ENCODE assay signal across 24 cellular contexts in the genomic region with DNA sequence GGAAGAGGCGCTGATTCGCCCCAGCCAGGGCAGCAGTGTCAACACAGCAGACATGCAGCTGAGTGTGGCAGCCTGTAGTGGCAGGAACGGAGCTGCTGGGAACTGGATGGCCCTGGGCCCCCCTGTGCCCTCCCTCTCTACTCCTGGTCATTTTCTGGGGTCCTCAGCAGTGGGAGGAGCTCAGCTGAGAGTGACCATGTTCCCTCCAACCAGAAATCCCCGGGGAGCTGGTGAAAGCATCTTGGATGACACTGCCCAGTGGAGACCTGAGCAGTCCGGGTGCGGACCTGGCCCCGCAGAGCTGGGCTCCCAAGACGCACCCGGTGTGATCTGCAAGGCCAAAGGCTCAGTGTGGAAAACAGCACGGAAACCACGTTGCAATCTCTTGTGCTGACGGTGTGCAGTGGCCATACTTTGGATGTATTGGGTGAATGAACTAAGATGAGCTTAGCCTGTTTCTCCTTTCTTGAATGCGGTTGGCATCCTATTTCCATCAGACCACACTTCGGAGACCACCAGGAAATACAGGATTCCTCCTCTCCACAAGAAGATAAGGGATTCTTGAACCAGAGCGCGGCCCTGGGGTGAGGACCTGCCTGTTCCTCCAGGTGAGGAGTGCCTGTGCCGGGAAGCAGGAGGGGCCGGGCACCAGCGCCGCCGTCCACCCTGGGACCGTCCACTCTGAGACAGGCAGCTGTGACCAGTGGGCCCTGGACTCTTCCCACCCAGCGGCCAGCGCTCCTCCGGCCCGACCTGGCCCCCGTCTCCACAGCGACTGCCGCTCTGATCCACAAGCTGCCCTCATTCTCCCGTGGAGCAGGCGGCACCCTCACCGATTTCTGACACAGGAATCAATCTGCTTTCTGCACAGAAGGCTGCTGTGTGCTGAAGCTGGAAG.
A peak's percentile ranks its signal among the peaks of the same experiment; 100 is the strongest.
DNase-seq lines count a peak whose midpoint lies in the region; ATAC-seq and TF ChIP-seq lines count a peak whose summit lies in the region.
"Had no signal": no experiment of that assay in that cellular context is flagged by ENCODE, and none has a peak within 500 bp of the region (broad histone marks: within the 10 kb centered on the region; RNA-seq: fewer than 3 reads in every experiment).

No MANE protein-coding gene starts in this region.

- H3K36me3 ChIP-seq in DND-41 (ENCODE audit: insufficient read depth, low read length) (no peaks in the 10 kb centered on the region), osteoblast (ENCODE audit: insufficient read depth, low read length) (no peaks in the 10 kb centered on the region)
- H3K36me3 ChIP-seq: neural progenitor cell, tibial nerve had no signal

- H3K27ac ChIP-seq in DND-41 (ENCODE audit: low read length) (no peak overlapping the region), H9 (ENCODE audit: insufficient read length, low read depth, low read length) (no peak overlapping the region), osteoblast (ENCODE audit: low read depth, low read length) (no peak overlapping the region), foreskin keratinocyte (no peak overlapping the region)
- H3K27ac ChIP-seq: neural progenitor cell, psoas muscle, tibial nerve had no signal

- peak overlapping the region in 1 of 3 experiments; percentile 40; a peak in 1 of 7 replicates for H3K27ac Mint-ChIP-seq in H9
- H3K27ac Mint-ChIP-seq: neural progenitor cell; stimulated activated naive CD8-positive, alpha-beta T cell treated with anti-CD3 and anti-CD28 coated beads, Interleukin-15, Interleukin-2, amounts not matched to agents 100 ng/mL and 50 ng/mL, for 24 hours had no signal

- no peaks in the 10 kb centered on the region for H3K4me1 ChIP-seq in DND-41 (ENCODE audit: insufficient read depth, low read length)
- H3K4me1 ChIP-seq in H9 (ENCODE audit: insufficient read depth, low read length) = no peaks in the 10 kb centered on the region
- peaks cover 6% of the 10 kb centered on the region for H3K4me1 ChIP-seq in osteoblast (ENCODE audit: insufficient read depth, low read length)
- no peaks in the 10 kb centered on the region for H3K4me1 ChIP-seq in foreskin keratinocyte
- H3K4me1 ChIP-seq: neural progenitor cell had no signal

- no peak overlapping the region for H3K14ac ChIP-seq in H9 (ENCODE audit: insufficient read depth, low read length)

- no peak overlapping the region for H2AK5ac ChIP-seq in H9 (ENCODE audit: insufficient read length, low read length)

- no peak overlapping the region for H4K8ac ChIP-seq in H9 (replicated peaks; ENCODE audit: insufficient read length, low read depth, low read length)

- no peak for TF ChIP-seq CTCF in DND-41 (IDR thresholded peaks at IDR 0.05; ENCODE audit: borderline replicate concordance, extremely low read depth, low read length, poor library complexity, severe bottlenecking)
- TF ChIP-seq CTCF in H9 (conservative IDR thresholded peaks at IDR 0.05) = no peak
- no peak for TF ChIP-seq CTCF in osteoblast (IDR thresholded peaks at IDR 0.05; ENCODE audit: extremely low read depth, low read depth, low read length)
- no peak for TF ChIP-seq CTCF in foreskin keratinocyte (conservative IDR thresholded peaks at IDR 0.05)

- peaks cover 3 to 6% of the 10 kb centered on the region in 2 experiments; a peak in 2 of 4 replicates for H3K4me1 Mint-ChIP-seq in H9
- H3K4me1 Mint-ChIP-seq: central memory CD8-positive, alpha-beta T cell had no signal

- H4K5ac ChIP-seq in H9 (ENCODE audit: insufficient read length, low read depth, low read length) = no peak overlapping the region

- H3K9ac ChIP-seq in DND-41 (ENCODE audit: low read depth, low read length) = no peak overlapping the region
- H3K9ac ChIP-seq in H9 (ENCODE audit: extremely low read depth, insufficient read length, low read length) = no peak overlapping the region
- H3K9ac ChIP-seq: neural progenitor cell had no signal

- no peak overlapping the region for H3K4me2 ChIP-seq in DND-41 (ENCODE audit: insufficient read depth, low read length)
- H3K4me2 ChIP-seq in H9 (ENCODE audit: insufficient read depth, insufficient read length, low read length) = no peak overlapping the region
- H3K4me2 ChIP-seq in osteoblast (ENCODE audit: insufficient read depth, low read length) = no peak overlapping the region
- H3K4me2 ChIP-seq: neural progenitor cell had no signal

- H3K79me1 ChIP-seq in H9 (ENCODE audit: insufficient read depth, low read depth, low read length, poor library complexity, severe bottlenecking) = no peaks in the 10 kb centered on the region

- no peaks in the 10 kb centered on the region for H3K36me3 Mint-ChIP-seq in H9 (ENCODE audit: insufficient read depth in 1 of 3, low read depth in 3 of 3)

- H3K9me3 ChIP-seq in DND-41 (ENCODE audit: insufficient read depth, low read length, severe bottlenecking) = no peaks in the 10 kb centered on the region
- no peaks in the 10 kb centered on the region for H3K9me3 ChIP-seq in H9 (ENCODE audit: control insufficient read depth, low read depth, low read length)
- H3K9me3 ChIP-seq in osteoblast (ENCODE audit: low read depth, low read length) = no peaks in the 10 kb centered on the region
- H3K9me3 ChIP-seq: psoas muscle, tibial nerve had no signal

- no peak overlapping the region for H3T11ph ChIP-seq in H9 (ENCODE audit: low read length)

- no CpG with 5 or more reads among the region's 32 CpGs for WGBS in H9 (ENCODE audit: extremely low coverage, insufficient read length, low lambda C conversion rate)

- no peaks in the 10 kb centered on the region for H4K20me1 ChIP-seq in DND-41 (ENCODE audit: insufficient read depth, low read length)
- no peaks in the 10 kb centered on the region for H4K20me1 ChIP-seq in H9 (ENCODE audit: control insufficient read depth, insufficient read depth, insufficient read length)
- H4K20me1 ChIP-seq in osteoblast (ENCODE audit: insufficient read depth, low read length) = no peaks in the 10 kb centered on the region

- no peak overlapping the region for H2BK20ac ChIP-seq in H9 (ENCODE audit: low read depth, low read length, poor library complexity, severe bottlenecking)

- H3K9me3 Mint-ChIP-seq in H9 = no peaks in the 10 kb centered on the region
- H3K9me3 Mint-ChIP-seq: central memory CD8-positive, alpha-beta T cell; stimulated activated naive CD8-positive, alpha-beta T cell treated with anti-CD3 and anti-CD28 coated beads, Interleukin-15, Interleukin-2, amounts not matched to agents 100 ng/mL and 50 ng/mL, for 24 hours had no signal

- H3K18ac ChIP-seq in H9 (ENCODE audit: insufficient read length, low read depth, low read length) = no peak overlapping the region

- no peak overlapping the region for H2BK120ac ChIP-seq in H9 (ENCODE audit: low read depth, low read length, poor library complexity, severe bottlenecking)

- H2BK5ac ChIP-seq in H9 (ENCODE audit: insufficient read length, low read length) = no peak overlapping the region

- no peak overlapping the region for H3K4ac ChIP-seq in H9 (ENCODE audit: low read depth, low read length)

- ATAC-seq in DND-41 (ENCODE audit: insufficient read depth, low read depth) = no peak
- ATAC-seq in foreskin keratinocyte = no peak
- ATAC-seq in HG02970 (IDR thresholded peaks at IDR 0.05; ENCODE audit: low FRiP score, unreplicated experiment) = no peak
- ATAC-seq: left colon, psoas muscle had no signal

- no peak overlapping the region for H4K91ac ChIP-seq in H9 (ENCODE audit: insufficient read length, low read depth, low read length)

- no peak overlapping the region for H3K56ac ChIP-seq in H9 (ENCODE audit: insufficient read length, low read depth, low read length)

- no peak overlapping the region for H3K23ac ChIP-seq in H9 (ENCODE audit: insufficient read length, low read depth, low read length)

- H3K79me2 ChIP-seq in DND-41 (ENCODE audit: insufficient read depth, low read length) (no peaks in the 10 kb centered on the region), H9 (ENCODE audit: insufficient read depth, low read length) (no peaks in the 10 kb centered on the region), osteoblast (ENCODE audit: insufficient read depth, low read length) (no peaks in the 10 kb centered on the region)

- no peak overlapping the region for H3K4me3 ChIP-seq in DND-41 (ENCODE audit: low read depth in 1 of 2, low read length in 2 of 2)
- H3K4me3 ChIP-seq in osteoblast (ENCODE audit: insufficient read depth, low read length) = no peak overlapping the region
- H3K4me3 ChIP-seq: neural progenitor cell, psoas muscle, tibial nerve had no signal

- peaks cover 51% of the 10 kb centered on the region for H3K27me3 Mint-ChIP-seq in H9 (ENCODE audit: low read depth)

- no peaks in the 10 kb centered on the region for H3K23me2 ChIP-seq in H9 (ENCODE audit: insufficient read length, low read depth, low read length, poor library complexity, severe bottlenecking)

- DNase-seq in DND-41 = peak; percentile 2
- peak; percentile 25 for DNase-seq in H9
- peak; percentile 7 for DNase-seq in iPS-NIHi7 (ENCODE audit: extremely low spot score)
- DNase-seq in osteoblast (ENCODE audit: insufficient read length, low spot score, missing footprints) = peak; percentile 62
- DNase-seq in NCI-H2171 treated with DMSO at 0.1 percent for 48 hours (lab: John Stamatoyannopoulos, UW) = no peak
- no peak for DNase-seq in foreskin keratinocyte
- DNase-seq in inferior parietal cortex (ENCODE audit: extremely low spot score) = no peak
- DNase-seq: activated CD4-positive, alpha-beta T cell treated with anti-CD3 and anti-CD28 coated beads for 4 hours; activated naive CD4-positive, alpha-beta T cell treated with Interleukin-2 at 50 U/mL for 16 hours; activated T-cell treated with anti-CD3 and anti-CD28 coated beads for 4 hours; amniotic stem cell; HCEC 1CT; left colon; midbrain; MM.1S; NCI-H1436; NCI-H2171; stimulated activated CD4-positive, alpha-beta T cell treated with anti-CD3 and anti-CD28 coated beads, Interleukin-4, amount 100 ng/mL, for 24 hours had no signal

- no peak overlapping the region for H2AFZ ChIP-seq in DND-41 (ENCODE audit: low read depth, low read length)
- H2AFZ ChIP-seq in H9 (ENCODE audit: low read length) = no peak overlapping the region
- no peak overlapping the region for H2AFZ ChIP-seq in osteoblast (ENCODE audit: low read length)
- H2AFZ ChIP-seq: neural progenitor cell had no signal

- H2BK12ac ChIP-seq in H9 (ENCODE audit: insufficient read length, low read depth, low read length) = no peak overlapping the region

- no peak overlapping the region; a peak in 1 of 5 replicates for H3K4me3 Mint-ChIP-seq in H9
- H3K4me3 Mint-ChIP-seq: central memory CD8-positive, alpha-beta T cell; neural progenitor cell; stimulated activated naive CD8-positive, alpha-beta T cell treated with anti-CD3 and anti-CD28 coated beads, Interleukin-15, Interleukin-2, amounts not matched to agents 100 ng/mL and 50 ng/mL, for 24 hours had no signal

- H2BK15ac ChIP-seq in H9 (ENCODE audit: low read depth, low read length) = no peak overlapping the region

- no peaks in the 10 kb centered on the region for H3K27me3 ChIP-seq in DND-41 (ENCODE audit: insufficient read depth, low read length, poor library complexity)
- peaks cover 3% of the 10 kb centered on the region; the same call in 1 of the 2 replicates for H3K27me3 ChIP-seq in H9 (ENCODE audit: insufficient read depth, low read length)
- no peaks in the 10 kb centered on the region for H3K27me3 ChIP-seq in osteoblast (ENCODE audit: insufficient read depth, low read length)
- peaks cover 32% of the 10 kb centered on the region for H3K27me3 ChIP-seq in foreskin keratinocyte

Comparison
In these comparisons a context has a peak if more than half of its experiments do, and no peak if none do; other contexts are left out.
1. DNase-seq: peak in DND-41 (single experiment), H9 (single experiment), iPS-NIHi7 (single experiment) and osteoblast (single experiment); none in NCI-H2171 treated with DMSO at 0.1 percent for 48 hours (single experiment), foreskin keratinocyte (0 of 2) and inferior parietal cortex (single experiment).